ENCODE assay signal across 13 cellular contexts in the genomic region with DNA sequence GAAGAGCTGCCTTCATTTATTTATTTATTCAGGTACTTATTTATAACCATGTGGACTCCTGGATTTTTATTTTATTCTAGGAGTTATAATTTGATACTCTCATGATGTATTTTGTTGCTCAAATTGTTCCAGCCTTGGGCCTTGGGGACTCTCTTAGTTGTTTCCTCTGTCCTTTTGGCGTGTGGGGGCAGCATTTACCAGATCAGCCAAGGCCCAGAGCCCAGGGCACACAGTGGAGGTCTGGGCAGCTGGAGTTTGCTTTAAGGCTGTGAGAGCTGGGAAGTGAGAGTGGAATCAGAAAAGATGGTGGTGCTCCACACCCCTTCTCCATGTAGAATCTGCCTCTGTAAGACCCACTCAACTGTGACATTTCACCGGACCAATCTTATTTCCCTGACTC.
DNase-seq lines count a peak whose midpoint lies in the region; ATAC-seq and TF ChIP-seq lines count a peak whose summit lies in the region.
"Had no signal": no experiment of that assay in that cellular context is flagged by ENCODE, and none has a peak within 500 bp of the region (broad histone marks: within the 10 kb centered on the region; RNA-seq: fewer than 3 reads in every experiment).

No MANE protein-coding gene starts in this region.

- peaks cover 23% of the 10 kb centered on the region for H3K4me1 ChIP-seq in smooth muscle cell (ENCODE audit: low read depth)

- intact Hi-C loops in left cardiac atrium (cut with DNase I) = no loop called here

- DNase-seq in HFFc6 (no peak), left cardiac atrium (no peak), smooth muscle cell (lab: John Stamatoyannopoulos, UW; ENCODE audit: unreplicated experiment) (no peak), foreskin melanocyte (no peak), amniotic stem cell (lab: John Stamatoyannopoulos, UW) (no peak)
- no peak for DNase-seq in activated CD4-positive, alpha-beta T cell treated with anti-CD3 and anti-CD28 coated beads, Interleukin-2, amount 50 U/mL, for 4 hours
- DNase-seq: activated CD8-positive, alpha-beta memory T cell treated with anti-CD3 and anti-CD28 coated beads, Interleukin-2, amount 50 U/mL, for 48 hours; DMS79 treated with DMSO at 0.1 percent for 48 hours; naive thymus-derived CD8-positive, alpha-beta T cell; NCI-H1694 treated with DMSO at 0.1 percent for 48 hours; stimulated activated naive B cell treated with anti-CD40 and anti-IgM and Interleukin-4, amounts not matched to agents 10 μg/mL and 1 μg/mL and 100 μg/mL, for 72 hours had no signal

- H3K4me3 Mint-ChIP-seq in HFFc6 = no peak overlapping the region
- H3K4me3 Mint-ChIP-seq: naive thymus-derived CD8-positive, alpha-beta T cell; stimulated activated naive B cell treated with anti-CD40 and anti-IgM and Interleukin-4, amounts not matched to agents 10 μg/mL and 1 μg/mL and 100 μg/mL, for 72 hours had no signal

- peak overlapping the region; percentile 14 for H2AFZ ChIP-seq in smooth muscle cell (ENCODE audit: low read depth)

- no peaks in the 10 kb centered on the region for H3K9me3 Mint-ChIP-seq in HFFc6

- TF ChIP-seq CTCF in HFFc6 (IDR thresholded peaks at IDR 0.05) (peak; percentile 26), VCaP (conservative IDR thresholded peaks at IDR 0.05) (no peak), smooth muscle cell (IDR thresholded peaks at IDR 0.05; ENCODE audit: borderline replicate concordance, insufficient read depth, poor library complexity, severe bottlenecking) (peak; percentile 6)

- ATAC-seq in left cardiac atrium (peak; percentile 42 to 45), GM21723 (IDR thresholded peaks at IDR 0.05; ENCODE audit: unreplicated experiment) (no peak)
- ATAC-seq: naive thymus-derived CD8-positive, alpha-beta T cell; stimulated activated naive B cell treated with anti-CD40 and anti-IgM and Interleukin-4, amounts not matched to agents 10 μg/mL and 1 μg/mL and 100 μg/mL, for 72 hours had no signal

- H4K20me1 ChIP-seq in smooth muscle cell (ENCODE audit: low read depth) = no peaks in the 10 kb centered on the region

- H3K4me1 Mint-ChIP-seq in HFFc6 (ENCODE audit: low read depth) = peaks cover 7% of the 10 kb centered on the region; the same call in 1 of the 2 replicates
- H3K4me1 Mint-ChIP-seq: naive thymus-derived CD8-positive, alpha-beta T cell had no signal

- H3F3A ChIP-seq in smooth muscle cell (ENCODE audit: low read depth) = no peaks in the 10 kb centered on the region

- H3K79me2 ChIP-seq in smooth muscle cell (ENCODE audit: low read depth) = no peaks in the 10 kb centered on the region

- H3K36me3 Mint-ChIP-seq in HFFc6 (ENCODE audit: low read depth) = no peaks in the 10 kb centered on the region
- H3K36me3 Mint-ChIP-seq: stimulated activated naive B cell treated with anti-CD40 and anti-IgM and Interleukin-4, amounts not matched to agents 10 μg/mL and 1 μg/mL and 100 μg/mL, for 72 hours had no signal

- H3K4me2 ChIP-seq in smooth muscle cell = no peak overlapping the region

- H3K27me3 ChIP-seq in smooth muscle cell (ENCODE audit: low read depth) = no peaks in the 10 kb centered on the region

- no peak overlapping the region for H3K4me3 ChIP-seq in smooth muscle cell

- no peaks in the 10 kb centered on the region for H3K36me3 ChIP-seq in smooth muscle cell (ENCODE audit: low read depth)

- H3K9ac ChIP-seq in smooth muscle cell (ENCODE audit: low read depth) = no peak overlapping the region

- WGBS in smooth muscle cell (ENCODE audit: low lambda C conversion rate) = 73% methylated on average over 2 of the region's 2 CpGs

- peaks cover 34% of the 10 kb centered on the region for H3K27me3 Mint-ChIP-seq in HFFc6 (ENCODE audit: insufficient read depth)

- H3K9me3 ChIP-seq in smooth muscle cell (replicated peaks; ENCODE audit: low read depth) = no peaks in the 10 kb centered on the region

- H3K27ac ChIP-seq in VCaP = peak overlapping the region; percentile 70; the same call in 1 of the 2 replicates
- H3K27ac ChIP-seq in smooth muscle cell (ENCODE audit: low read depth) = no peak overlapping the region

- no peak overlapping the region for H3K27ac Mint-ChIP-seq in HFFc6
- H3K27ac Mint-ChIP-seq: naive thymus-derived CD8-positive, alpha-beta T cell; stimulated activated naive B cell treated with anti-CD40 and anti-IgM and Interleukin-4, amounts not matched to agents 10 μg/mL and 1 μg/mL and 100 μg/mL, for 72 hours had no signal
